9 cellular contexts compared by ENCODE assay signal in genomic region chr1:56330400-56331026, GRCh38.
DNase-seq lines count a peak whose midpoint lies in the region; ATAC-seq lines count a peak whose summit lies in the region.
"Had no signal": no experiment of that assay in that cellular context is flagged by ENCODE, and none has a peak within 500 bp of the region (broad histone marks: within the 10 kb centered on the region; RNA-seq: fewer than 3 reads in every experiment).

No MANE protein-coding gene starts in this region.

- no peaks in the 10 kb centered on the region for H3K27me3 Mint-ChIP-seq in activated CD4-positive, alpha-beta memory T cell treated with anti-CD3 and anti-CD28 coated beads for 36 hours
- no peaks in the 10 kb centered on the region for H3K27me3 Mint-ChIP-seq in activated CD4-positive, alpha-beta memory T cell treated with anti-CD3 and anti-CD28 coated beads, Interleukin-2, amount 10 ng/mL, durations not matched to agents 7 days and 5 days

- H3K4me3 Mint-ChIP-seq in activated CD4-positive, alpha-beta memory T cell treated with anti-CD3 and anti-CD28 coated beads for 36 hours: no peak overlapping the region
- no peak overlapping the region for H3K4me3 Mint-ChIP-seq in activated CD4-positive, alpha-beta memory T cell treated with anti-CD3 and anti-CD28 coated beads, Interleukin-2, amount 10 ng/mL, durations not matched to agents 7 days and 5 days

- H3K9me3 Mint-ChIP-seq in activated CD4-positive, alpha-beta memory T cell treated with anti-CD3 and anti-CD28 coated beads for 36 hours: no peaks in the 10 kb centered on the region
- no peaks in the 10 kb centered on the region for H3K9me3 Mint-ChIP-seq in activated CD4-positive, alpha-beta memory T cell treated with anti-CD3 and anti-CD28 coated beads, Interleukin-2, amount 10 ng/mL, durations not matched to agents 7 days and 5 days

- H3K27ac Mint-ChIP-seq in activated CD4-positive, alpha-beta memory T cell treated with anti-CD3 and anti-CD28 coated beads for 36 hours: no peak overlapping the region
- H3K27ac Mint-ChIP-seq in activated CD4-positive, alpha-beta memory T cell treated with anti-CD3 and anti-CD28 coated beads, Interleukin-2, amount 10 ng/mL, durations not matched to agents 7 days and 5 days: no peak overlapping the region

- DNase-seq in RPMI8226: peak; percentile 20
- DNase-seq in non-pigmented ciliary epithelial cell (ENCODE audit: low read depth): peak; percentile 35
- DNase-seq in AML-193 (lab: John Stamatoyannopoulos, UW): no peak
- no peak for DNase-seq in activated CD4-positive, alpha-beta memory T cell treated with anti-CD3 and anti-CD28 coated beads for 36 hours
- DNase-seq in activated CD4-positive, alpha-beta memory T cell treated with anti-CD3 and anti-CD28 coated beads, Interleukin-2, amount 10 ng/mL, durations not matched to agents 7 days and 5 days: no peak
- DNase-seq in HK-2 (ENCODE audit: unreplicated experiment): no peak
- DNase-seq: lower lobe of right lung had no signal

- ATAC-seq in GM19043 (IDR thresholded peaks at IDR 0.05; ENCODE audit: low read depth, unreplicated experiment) (peak; percentile 92), HG02885 (IDR thresholded peaks at IDR 0.05; ENCODE audit: poor library complexity, unreplicated experiment) (peak; percentile 85)

- H3K36me3 Mint-ChIP-seq in activated CD4-positive, alpha-beta memory T cell treated with anti-CD3 and anti-CD28 coated beads for 36 hours: no peaks in the 10 kb centered on the region
- H3K36me3 Mint-ChIP-seq in activated CD4-positive, alpha-beta memory T cell treated with anti-CD3 and anti-CD28 coated beads, Interleukin-2, amount 10 ng/mL, durations not matched to agents 7 days and 5 days (ENCODE audit: low read depth): no peaks in the 10 kb centered on the region

- intact Hi-C loops in activated CD4-positive, alpha-beta memory T cell treated with anti-CD3 and anti-CD28 coated beads for 36 hours (cut with micrococcal nuclease): no loop called here

- no peaks in the 10 kb centered on the region for H3K4me1 Mint-ChIP-seq in activated CD4-positive, alpha-beta memory T cell treated with anti-CD3 and anti-CD28 coated beads for 36 hours (ENCODE audit: low read depth)
- peaks cover 4% of the 10 kb centered on the region for H3K4me1 Mint-ChIP-seq in activated CD4-positive, alpha-beta memory T cell treated with anti-CD3 and anti-CD28 coated beads, Interleukin-2, amount 10 ng/mL, durations not matched to agents 7 days and 5 days

- CTCF ChIA-PET in activated CD4-positive, alpha-beta memory T cell treated with anti-CD3 and anti-CD28 coated beads for 36 hours (lab: Charles Lee): no interaction called here
- CTCF ChIA-PET in activated CD4-positive, alpha-beta memory T cell treated with anti-CD3 and anti-CD28 coated beads, Interleukin-2, amount 10 ng/mL, durations not matched to agents 7 days and 5 days (lab: Charles Lee): no interaction called here

- POLR2A ChIA-PET in activated CD4-positive, alpha-beta memory T cell treated with anti-CD3 and anti-CD28 coated beads for 36 hours (lab: Charles Lee): no interaction called here
- POLR2A ChIA-PET in activated CD4-positive, alpha-beta memory T cell treated with anti-CD3 and anti-CD28 coated beads, Interleukin-2, amount 10 ng/mL, durations not matched to agents 7 days and 5 days (lab: Charles Lee): no interaction called here

Comparison
In these comparisons a context has a peak if more than half of its experiments do, and no peak if none do; other contexts are left out.
1. DNase-seq: peak in RPMI8226 (single experiment) and non-pigmented ciliary epithelial cell (single experiment); none in AML-193 (0 of 2), activated CD4-positive, alpha-beta memory T cell treated with anti-CD3 and anti-CD28 coated beads for 36 hours (single experiment), activated CD4-positive, alpha-beta memory T cell treated with anti-CD3 and anti-CD28 coated beads, Interleukin-2, amount 10 ng/mL, durations not matched to agents 7 days and 5 days (single experiment) and HK-2 (single experiment).